In genomic region chr6:26205161-26205624, GRCh38 we compare ENCODE assay signal across 8 cellular contexts.
A peak's percentile ranks its signal among the peaks of the same experiment; 100 is the strongest.
DNase-seq lines count a peak whose midpoint lies in the region; ATAC-seq and TF ChIP-seq lines count a peak whose summit lies in the region.

No MANE protein-coding gene starts in this region.

- peak overlapping the region; percentile 75 for H3K4me3 ChIP-seq in GM06990 (replicated peaks; ENCODE audit: low read depth, low read length)
- H3K4me3 ChIP-seq in WI38 (ENCODE audit: low read depth, low read length) = peak overlapping the region; percentile 96
- H3K4me3 ChIP-seq in kidney epithelial cell (ENCODE audit: low read depth, low read length) = peak overlapping the region; percentile 65

- no peak overlapping the region for H3K27ac Mint-ChIP-seq in central memory CD8-positive, alpha-beta T cell (ENCODE audit: low read depth)

- H3K27me3 ChIP-seq in GM06990 (replicated peaks; ENCODE audit: control insufficient read depth, insufficient read depth, low read length) = no peaks in the 10 kb centered on the region
- no peaks in the 10 kb centered on the region for H3K27me3 ChIP-seq in kidney epithelial cell (ENCODE audit: control insufficient read depth, insufficient read depth, low read length)

- ATAC-seq in HG02870 (IDR thresholded peaks at IDR 0.05; ENCODE audit: unreplicated experiment) = peak; percentile 39
- ATAC-seq in central memory CD8-positive, alpha-beta T cell (replicated peaks; ENCODE audit: extremely low read depth, poor library complexity, severe bottlenecking) = peak; percentile 72
- no peak for ATAC-seq in HG03520 (IDR thresholded peaks at IDR 0.05; ENCODE audit: unreplicated experiment)

- TF ChIP-seq CTCF in GM06990 (IDR thresholded peaks at IDR 0.05; ENCODE audit: insufficient read depth, low read length, poor library complexity, severe bottlenecking) = no peak
- no peak for TF ChIP-seq CTCF in WI38 (IDR thresholded peaks at IDR 0.05; ENCODE audit: low read depth, low read length)
- no peak for TF ChIP-seq CTCF in kidney epithelial cell (IDR thresholded peaks at IDR 0.05; ENCODE audit: insufficient read depth, low read length, poor library complexity, severe bottlenecking)

- no peak overlapping the region for H3K4me3 Mint-ChIP-seq in central memory CD8-positive, alpha-beta T cell

- H3K4me1 Mint-ChIP-seq in central memory CD8-positive, alpha-beta T cell = no peaks in the 10 kb centered on the region

- no peaks in the 10 kb centered on the region for H3K27me3 Mint-ChIP-seq in central memory CD8-positive, alpha-beta T cell

- H3K36me3 ChIP-seq in GM06990 (ENCODE audit: control insufficient read depth, insufficient read depth, low read length) (no peaks in the 10 kb centered on the region), kidney epithelial cell (ENCODE audit: control insufficient read depth, insufficient read depth, low read length) (no peaks in the 10 kb centered on the region)

- H3K9me3 Mint-ChIP-seq in central memory CD8-positive, alpha-beta T cell = no peaks in the 10 kb centered on the region

- H3K36me3 Mint-ChIP-seq in central memory CD8-positive, alpha-beta T cell (ENCODE audit: insufficient read depth) = peaks cover 19% of the 10 kb centered on the region

- DNase-seq in GM06990 (ENCODE audit: extremely low read depth, insufficient read length) (peak; percentile 79), NCI-H2171 treated with DMSO at 0.1 percent for 48 hours (lab: John Stamatoyannopoulos, UW) (peak; percentile 93), kidney epithelial cell (ENCODE audit: low read depth) (no peak)
- peak; percentile 61 to 84 for DNase-seq in central memory CD8-positive, alpha-beta T cell (ENCODE audit: low spot score in 2 of 2)
- peak; percentile 76 for DNase-seq in stimulated activated CD4-positive, alpha-beta T cell treated with anti-CD3 and anti-CD28 coated beads, Interleukin-2, amount 100 ng/mL, for 24 hours
